7 cellular contexts compared by ENCODE assay signal in the genomic region with DNA sequence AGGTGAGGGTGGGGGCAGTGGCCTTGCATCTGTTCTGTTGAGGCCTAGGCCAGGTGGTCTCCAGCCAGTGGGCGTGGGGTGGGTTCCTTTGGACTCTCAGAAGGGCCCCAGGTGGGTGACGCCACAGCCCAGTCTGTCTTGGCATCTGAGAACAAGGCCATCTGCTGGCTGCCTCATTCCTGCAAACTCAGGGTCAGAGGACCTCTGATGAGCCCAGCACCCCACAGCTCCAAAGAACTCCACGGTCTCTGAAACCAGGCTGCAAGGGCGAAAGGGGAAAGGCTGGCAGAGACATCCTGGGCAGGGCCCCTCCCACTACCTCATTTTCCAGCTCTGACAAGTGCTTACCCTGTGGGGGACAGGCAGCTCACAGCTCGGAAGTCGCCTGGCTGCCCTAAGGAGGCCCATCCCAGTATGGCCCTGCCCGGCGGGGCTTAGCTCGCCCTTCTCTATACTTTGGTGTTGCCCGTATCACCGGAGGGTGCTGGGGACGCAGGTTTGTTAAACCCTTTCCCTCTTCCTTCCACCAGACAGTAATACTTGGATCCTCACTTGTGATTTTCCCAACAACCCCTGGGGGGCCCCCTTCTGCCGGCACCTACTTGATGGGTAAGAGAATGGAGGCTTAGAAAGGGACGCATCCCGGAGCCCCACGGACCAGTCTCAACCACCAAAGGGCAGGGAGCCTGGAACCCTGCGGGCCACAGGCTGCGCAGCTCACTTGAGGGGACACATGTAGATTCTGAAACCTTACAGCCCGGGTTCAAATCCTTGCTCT. TPM values are rescaled to one million over a fixed set of nuclear protein-coding genes. Genes with fewer than 3 reads are reported as not detected.
DNase-seq lines count a peak whose midpoint lies in the region; ATAC-seq and TF ChIP-seq lines count a peak whose summit lies in the region.

No MANE protein-coding gene starts in this region.

- intact Hi-C loops in breast epithelium (cut with DNase I; ENCODE audit: low total_unique reads): no loop called here

- WGBS in mesenchymal stem cell: 58% methylated on average over 17 of the region's 19 CpGs

- no peak overlapping the region for H3K14ac ChIP-seq in mesenchymal stem cell (ENCODE audit: low read length in 2 of 2)

- H2BK15ac ChIP-seq in mesenchymal stem cell (ENCODE audit: low read depth, poor library complexity, severe bottlenecking): peak overlapping the region; percentile 33

- no peak overlapping the region for H3K4me2 ChIP-seq in mesenchymal stem cell (ENCODE audit: low read length, poor library complexity, severe bottlenecking)

- no peak overlapping the region for H2BK5ac ChIP-seq in mesenchymal stem cell (ENCODE audit: low read depth, low read length, poor library complexity, severe bottlenecking)

- peak overlapping the region; percentile 66 for H3K9ac ChIP-seq in mesenchymal stem cell (ENCODE audit: low read length)

- DNase-seq in NCI-H226: peak; percentile 69
- no peak for DNase-seq in breast epithelium (ENCODE audit: low spot score in 2 of 2)
- peak; percentile 62 for DNase-seq in mesenchymal stem cell
- no peak for DNase-seq in GF-D8 (lab: John Stamatoyannopoulos, UW)
- no peak for DNase-seq in middle frontal gyrus (ENCODE audit: extremely low spot score, low spot score)

- H3K23ac ChIP-seq in mesenchymal stem cell (ENCODE audit: low read length in 2 of 2): no peak overlapping the region

- peak; percentile 22 for TF ChIP-seq CTCF in GM12873 (IDR thresholded peaks at IDR 0.05; ENCODE audit: insufficient read depth, low read depth, low read length, missing control alignments)
- TF ChIP-seq CTCF in breast epithelium (IDR thresholded peaks at IDR 0.05): no peak

- peak overlapping the region; percentile 62 for H2AK5ac ChIP-seq in mesenchymal stem cell (ENCODE audit: low read length, severe bottlenecking)

- peak overlapping the region; percentile 76 to 90 for H3K27ac ChIP-seq in breast epithelium
- H3K27ac ChIP-seq in mesenchymal stem cell (ENCODE audit: low read length, poor library complexity, severe bottlenecking): peak overlapping the region; percentile 5

- H3K9me3 ChIP-seq in breast epithelium (no peaks in the 10 kb centered on the region), mesenchymal stem cell (ENCODE audit: control insufficient read depth, low read length) (no peaks in the 10 kb centered on the region)

- ATAC-seq in HG03520 (IDR thresholded peaks at IDR 0.05; ENCODE audit: unreplicated experiment): no peak

- H3K27me3 ChIP-seq in breast epithelium (no peaks in the 10 kb centered on the region), mesenchymal stem cell (ENCODE audit: control insufficient read depth in 1 of 2, insufficient read depth in 1 of 2, low read length in 2 of 2) (peaks cover 0 to 6% of the 10 kb centered on the region in 2 experiments)

- H3K4me1 ChIP-seq in breast epithelium (peaks cover 4 to 42% of the 10 kb centered on the region in 2 donors), mesenchymal stem cell (ENCODE audit: control insufficient read depth, insufficient read depth, low read depth, low read length) (peaks cover 60% of the 10 kb centered on the region)

- H3K36me3 ChIP-seq in breast epithelium (no peaks in the 10 kb centered on the region), mesenchymal stem cell (ENCODE audit: control insufficient read depth in 1 of 2, insufficient read depth in 2 of 2, low read depth in 1 of 2, low read length in 2 of 2) (no peaks in the 10 kb centered on the region)

- H2AFZ ChIP-seq in mesenchymal stem cell (ENCODE audit: low read depth, low read length): no peak overlapping the region

- peak overlapping the region; percentile 9 to 81 for H3K18ac ChIP-seq in mesenchymal stem cell (ENCODE audit: low read depth in 1 of 2, low read length in 2 of 2)

- peak overlapping the region; percentile 63 to 92 for H2BK12ac ChIP-seq in mesenchymal stem cell (ENCODE audit: low read length in 2 of 2)

- peak overlapping the region in 1 of 2 experiments; percentile 50 for H3K4ac ChIP-seq in mesenchymal stem cell (ENCODE audit: low read depth in 1 of 2, low read length in 2 of 2)

- TF ChIP-seq POLR2A in breast epithelium (IDR thresholded peaks at IDR 0.05): no peak

- peak overlapping the region; percentile 58 for H4K91ac ChIP-seq in mesenchymal stem cell (ENCODE audit: low read length)

- peak overlapping the region; percentile 21 for H4K8ac ChIP-seq in mesenchymal stem cell (ENCODE audit: low read length)

- peak overlapping the region in 1 of 3 donors; percentile 63 for H3K4me3 ChIP-seq in breast epithelium
- H3K4me3 ChIP-seq in mesenchymal stem cell (ENCODE audit: insufficient read depth in 1 of 2, low read depth in 1 of 2, low read length in 2 of 2): peak overlapping the region in 1 of 2 experiments; percentile 71

- H2BK120ac ChIP-seq in mesenchymal stem cell (ENCODE audit: low read depth, low read length): peak overlapping the region; percentile 56

- H3K79me1 ChIP-seq in mesenchymal stem cell (replicated peaks; ENCODE audit: low read length, poor library complexity, severe bottlenecking): no peaks in the 10 kb centered on the region

RNA-seq across cellular contexts. Expression of a gene that starts 10.9 kb away (rescaled TPM):
- total RNA-seq in breast epithelium: 1 to 10 TPM in 2 of 3 donors, not detected in 1; 2.3 to 3.8 TPM
- 0.15 TPM for polyA plus RNA-seq in mesenchymal stem cell (2013, experiment 1 of 2)
- 0.15 TPM for polyA plus RNA-seq in mesenchymal stem cell (2013, experiment 2 of 2)

Comparison
In these comparisons a context has a peak if more than half of its experiments do, and no peak if none do; other contexts are left out.
1. DNase-seq: peak in NCI-H226 (single experiment) and mesenchymal stem cell (single experiment); none in breast epithelium (0 of 2), GF-D8 (single experiment) and middle frontal gyrus (single experiment).